10 cellular contexts compared by ENCODE assay signal in genomic region chr5:170268153-170268689, GRCh38. TPM values are rescaled to one million over a fixed set of nuclear protein-coding genes. Genes with fewer than 3 reads are reported as not detected.
DNase-seq lines count a peak whose midpoint lies in the region; ATAC-seq and TF ChIP-seq lines count a peak whose summit lies in the region.
"Had no signal": no experiment of that assay in that cellular context is flagged by ENCODE, and none has a peak within 500 bp of the region (broad histone marks: within the 10 kb centered on the region; RNA-seq: fewer than 3 reads in every experiment).

No MANE protein-coding gene starts in this region.

- POLR2A ChIA-PET in activated B cell treated with CpG ODN at 0.5 μM for 24 hours (lab: Charles Lee): interaction anchor here (0.6 to 2.4 kb wide), 4 partner anchors 9 to 70 kb away, joined by 3 to 11 read pairs (median 6); no protein-coding TSS in a partner anchor

- H3K36me3 Mint-ChIP-seq in activated T-cell treated with anti-CD3 and anti-CD28 coated beads, Interleukin-2, amount 50 U/mL, for 4 hours (ENCODE audit: insufficient read depth): peaks cover 62% of the 10 kb centered on the region
- H3K36me3 Mint-ChIP-seq in activated B cell treated with CpG ODN at 0.5 μM for 24 hours (ENCODE audit: low read depth): no peaks in the 10 kb centered on the region
- H3K36me3 Mint-ChIP-seq in glutamatergic neuron (ENCODE audit: unreplicated experiment): no peaks in the 10 kb centered on the region

- peak overlapping the region; percentile 14 to 31 for H3K27ac ChIP-seq in tibial artery
- H3K27ac ChIP-seq: SK-N-MC had no signal

- no peaks in the 10 kb centered on the region for H3K9me3 ChIP-seq in tibial artery

- TF ChIP-seq CTCF in activated B cell treated with CpG ODN at 0.5 μM for 24 hours (IDR thresholded peaks at IDR 0.05) (no peak), glutamatergic neuron (IDR thresholded peaks at IDR 0.05; ENCODE audit: partially characterized antibody, unreplicated experiment) (peak; percentile 5), tibial artery (IDR thresholded peaks at IDR 0.05) (peak in 1 of 2 experiments; percentile 11)

- H3K4me1 ChIP-seq in tibial artery: peaks cover 0 to 7% (median 3%) of the 10 kb centered on the region in 4 donors

- H3K4me3 Mint-ChIP-seq in activated T-cell treated with anti-CD3 and anti-CD28 coated beads, Interleukin-2, amount 50 U/mL, for 4 hours: peak overlapping the region; percentile 58
- H3K4me3 Mint-ChIP-seq in activated B cell treated with CpG ODN at 0.5 μM for 24 hours: peak overlapping the region; percentile 4
- no peak overlapping the region for H3K4me3 Mint-ChIP-seq in glutamatergic neuron (ENCODE audit: unreplicated experiment)

- H3K27me3 ChIP-seq in tibial artery: peaks cover 0 to 17% of the 10 kb centered on the region in 2 donors

- no peak for ATAC-seq in activated T-cell treated with anti-CD3 and anti-CD28 coated beads, Interleukin-2, amount 50 U/mL, for 4 hours
- ATAC-seq in activated B cell treated with CpG ODN at 0.5 μM for 24 hours (ENCODE audit: low read depth): no peak
- ATAC-seq in HG03095 (IDR thresholded peaks at IDR 0.05; ENCODE audit: unreplicated experiment): no peak

- H3K27ac Mint-ChIP-seq in activated B cell treated with CpG ODN at 0.5 μM for 24 hours (no peak overlapping the region), glutamatergic neuron (ENCODE audit: unreplicated experiment) (no peak overlapping the region)
- H3K27ac Mint-ChIP-seq: progenitor cell of endocrine pancreas had no signal

- H3K4me1 Mint-ChIP-seq in activated T-cell treated with anti-CD3 and anti-CD28 coated beads, Interleukin-2, amount 50 U/mL, for 4 hours (ENCODE audit: low read depth): peaks cover 90% of the 10 kb centered on the region
- H3K4me1 Mint-ChIP-seq in activated B cell treated with CpG ODN at 0.5 μM for 24 hours: peaks cover 23% of the 10 kb centered on the region
- peaks cover 9% of the 10 kb centered on the region for H3K4me1 Mint-ChIP-seq in glutamatergic neuron (ENCODE audit: low read depth, unreplicated experiment)

- H3K36me3 ChIP-seq in tibial artery: no peaks in the 10 kb centered on the region

- intact Hi-C loops in activated B cell treated with CpG ODN at 0.5 μM for 24 hours (cut with micrococcal nuclease) (loop anchor here (1.0 to 2.0 kb wide), 6 partner anchors 9 to 167 kb away; no protein-coding TSS in a partner anchor), tibial artery (cut with DNase I; ENCODE audit: low total_unique reads) (loop anchor here (2.0 kb wide), 1 partner anchor 153 kb away; no protein-coding TSS in a partner anchor)

- no peaks in the 10 kb centered on the region for H3K27me3 Mint-ChIP-seq in activated T-cell treated with anti-CD3 and anti-CD28 coated beads, Interleukin-2, amount 50 U/mL, for 4 hours (ENCODE audit: low read depth)
- H3K27me3 Mint-ChIP-seq in activated B cell treated with CpG ODN at 0.5 μM for 24 hours (no peaks in the 10 kb centered on the region), glutamatergic neuron (ENCODE audit: unreplicated experiment) (peaks cover 2% of the 10 kb centered on the region)

- CTCF ChIA-PET in activated B cell treated with CpG ODN at 0.5 μM for 24 hours (lab: Charles Lee): interaction anchor here (0.8 to 15.7 kb wide), 18 partner anchors 8 to 152 kb away, joined by 3 to 289 read pairs (median 7); partner anchors contain the start of gene LCP2

- peak overlapping the region in 1 of 2 donors; percentile 41 for H3K4me3 ChIP-seq in tibial artery
- H3K4me3 ChIP-seq: SK-N-MC had no signal

- DNase-seq in activated T-cell treated with anti-CD3 and anti-CD28 coated beads, Interleukin-2, amount 50 U/mL, for 4 hours: no peak
- no peak for DNase-seq in activated T-cell treated with anti-CD3 and anti-CD28 coated beads for 4 hours
- DNase-seq in activated B cell treated with CpG ODN at 0.5 μM for 24 hours: no peak
- DNase-seq in glutamatergic neuron: no peak
- DNase-seq in tibial artery: no peak
- DNase-seq in DMS79 treated with DMSO at 0.1 percent for 48 hours (lab: John Stamatoyannopoulos, UW): no peak
- no peak for DNase-seq in activated gamma-delta T cell (lab: John Stamatoyannopoulos, UW)

- no peaks in the 10 kb centered on the region for H3K9me3 Mint-ChIP-seq in activated T-cell treated with anti-CD3 and anti-CD28 coated beads, Interleukin-2, amount 50 U/mL, for 4 hours
- H3K9me3 Mint-ChIP-seq in activated B cell treated with CpG ODN at 0.5 μM for 24 hours: no peaks in the 10 kb centered on the region
- peaks cover 4% of the 10 kb centered on the region for H3K9me3 Mint-ChIP-seq in glutamatergic neuron (ENCODE audit: unreplicated experiment)

RNA-seq across cellular contexts. Expression of gene LCP2, which starts 29.4 kb away (rescaled TPM):
- 100 to 1,000 TPM in 2 of 3 donors, 10 to 100 TPM in 1; 93.0 to 136 (median 132) TPM for total RNA-seq in activated T-cell treated with anti-CD3 and anti-CD28 coated beads, Interleukin-2, amount 50 U/mL, for 4 hours
- total RNA-seq in activated B cell treated with CpG ODN at 0.5 μM for 24 hours (7.0 and 8.5 TPM in 2 replicates), glutamatergic neuron (ENCODE audit: unreplicated experiment) (not detected)
- total RNA-seq: progenitor cell of endocrine pancreas had no signal

RNA-seq across cellular contexts. Expression of gene C5orf58, which starts 35.4 kb away (rescaled TPM):
- total RNA-seq in activated T-cell treated with anti-CD3 and anti-CD28 coated beads, Interleukin-2, amount 50 U/mL, for 4 hours: not detected
- total RNA-seq in activated B cell treated with CpG ODN at 0.5 μM for 24 hours: not detected in 2 replicates
- total RNA-seq in glutamatergic neuron (ENCODE audit: unreplicated experiment): not detected
- total RNA-seq: progenitor cell of endocrine pancreas had no signal
